ENCODE assay signal across 11 cellular contexts in the genomic region with DNA sequence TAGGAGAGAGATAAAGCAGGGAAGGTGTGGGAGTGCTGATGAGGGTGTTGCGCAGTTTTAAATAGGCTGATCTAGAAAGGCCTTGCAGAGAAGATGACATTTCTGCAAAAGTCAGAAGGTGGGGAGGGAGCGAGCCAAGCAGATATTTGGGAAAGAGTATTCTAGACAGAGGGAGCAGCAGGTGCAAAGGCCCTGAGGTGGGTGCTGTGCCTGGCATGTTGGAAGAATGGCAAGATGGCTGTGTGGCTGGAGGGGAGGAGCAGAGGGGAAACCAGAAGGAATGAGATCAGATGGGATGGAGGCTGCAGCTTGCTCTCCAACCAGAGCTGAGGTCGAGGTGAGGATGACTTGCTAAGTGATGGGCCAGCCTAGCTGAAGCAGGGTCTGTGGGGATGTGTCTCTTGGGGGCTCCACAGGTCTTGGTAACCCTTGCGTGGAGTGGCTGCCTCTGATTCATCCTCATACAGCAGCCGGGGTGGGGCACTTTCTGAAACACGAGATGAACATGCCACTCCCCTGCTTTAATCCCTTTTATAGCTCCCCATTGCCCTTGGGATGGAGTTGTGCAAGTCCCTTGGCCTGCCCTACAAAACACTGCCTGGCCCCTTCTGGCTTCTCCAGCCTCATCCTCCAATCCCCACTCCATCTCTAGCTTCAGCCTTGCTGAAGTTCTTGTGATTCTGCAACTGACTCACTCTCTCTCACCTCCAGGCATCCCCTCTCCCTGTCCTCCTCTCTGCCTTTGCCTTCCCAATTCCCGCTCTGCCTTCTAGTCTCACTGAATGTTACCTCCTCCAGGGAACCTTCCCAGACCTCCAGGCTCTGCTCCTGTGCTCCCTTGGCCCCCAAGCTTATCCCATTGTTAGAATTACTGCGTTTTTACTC.
DNase-seq lines count a peak whose midpoint lies in the region; TF ChIP-seq lines count a peak whose summit lies in the region.
"Had no signal": no experiment of that assay in that cellular context is flagged by ENCODE, and none has a peak within 500 bp of the region (broad histone marks: within the 10 kb centered on the region; RNA-seq: fewer than 3 reads in every experiment).

No MANE protein-coding gene starts in this region.

- H3K27me3 ChIP-seq in H7 (ENCODE audit: control insufficient read depth, insufficient read depth, low read length) (no peaks in the 10 kb centered on the region), breast epithelium (peaks cover 0 to 19% of the 10 kb centered on the region in 2 donors)

- H3K27ac ChIP-seq in breast epithelium: no peak overlapping the region
- H3K27ac ChIP-seq: neutrophil, skin epidermis had no signal

- intact Hi-C loops in breast epithelium (cut with DNase I; ENCODE audit: low total_unique reads): no loop called here

- DNase-seq in H7 (peak; percentile 21), NCI-H69 (lab: John Stamatoyannopoulos, UW) (peak; percentile 48), fibroblast of mammary gland (ENCODE audit: low read depth) (peak; percentile 55), skeletal muscle cell (ENCODE audit: low read depth) (peak; percentile 15), cerebellum (ENCODE audit: low spot score) (no peak), breast epithelium (ENCODE audit: low spot score in 2 of 2) (no peak), nucleus accumbens (lab: John Stamatoyannopoulos, UW) (no peak)
- DNase-seq: activated CD8-positive, alpha-beta memory T cell treated with anti-CD3 and anti-CD28 coated beads for 24 hours; activated effector memory CD4-positive, alpha-beta T cell treated with Interleukin-2 at 50 U/mL for 16 hours had no signal

- no peaks in the 10 kb centered on the region for H3K9me3 ChIP-seq in breast epithelium
- H3K9me3 ChIP-seq: neutrophil had no signal

- no peaks in the 10 kb centered on the region for H3K4me1 ChIP-seq in breast epithelium

- TF ChIP-seq POLR2A in breast epithelium (IDR thresholded peaks at IDR 0.05): no peak

- TF ChIP-seq CTCF in fibroblast of mammary gland (conservative IDR thresholded peaks at IDR 0.05; ENCODE audit: control insufficient read depth, insufficient read depth, low read depth, low read length): no peak
- no peak for TF ChIP-seq CTCF in breast epithelium (IDR thresholded peaks at IDR 0.05)

- H3K36me3 ChIP-seq in H7 (replicated peaks; ENCODE audit: control insufficient read depth, insufficient read depth, low read length): no peaks in the 10 kb centered on the region
- no peaks in the 10 kb centered on the region for H3K36me3 ChIP-seq in breast epithelium
- H3K36me3 ChIP-seq: neutrophil had no signal

- no peak overlapping the region for H3K4me3 ChIP-seq in H7 (ENCODE audit: insufficient read depth, low read depth, low read length)
- no peak overlapping the region for H3K4me3 ChIP-seq in fibroblast of mammary gland (ENCODE audit: control insufficient read depth, low read depth, low read length)
- H3K4me3 ChIP-seq in skeletal muscle cell (ENCODE audit: low read depth, low read length): no peak overlapping the region
- no peak overlapping the region for H3K4me3 ChIP-seq in breast epithelium
- H3K4me3 ChIP-seq: skin epidermis had no signal

Comparison
In these comparisons a context has a peak if more than half of its experiments do, and no peak if none do; other contexts are left out.
1. DNase-seq: peak in H7 (single experiment), NCI-H69 (single experiment), fibroblast of mammary gland (single experiment) and skeletal muscle cell (single experiment); none in cerebellum (single experiment), breast epithelium (0 of 2) and nucleus accumbens (0 of 56).